11 cellular contexts compared by ENCODE assay signal in genomic region chr16:86994651-86995171, GRCh38.
DNase-seq lines count a peak whose midpoint lies in the region; ATAC-seq and TF ChIP-seq lines count a peak whose summit lies in the region.
"Had no signal": no experiment of that assay in that cellular context is flagged by ENCODE, and none has a peak within 500 bp of the region (broad histone marks: within the 10 kb centered on the region; RNA-seq: fewer than 3 reads in every experiment).

No MANE protein-coding gene starts in this region.

- CTCF ChIA-PET in PC-3 (lab: Charles Lee): no interaction called here

- intact Hi-C loops in PC-3 (cut with micrococcal nuclease): no loop called here

- DNase-seq in ELF-1 (ENCODE audit: low read depth, low spot score) (peak; percentile 53), PC-3 (peak; percentile 58), fibroblast of lung (ENCODE audit: low read depth in 2 of 2) (peak; percentile 86 to 99), osteocyte (ENCODE audit: extremely low spot score, unreplicated experiment) (no peak), NCI-H748 (lab: John Stamatoyannopoulos, UW; ENCODE audit: unreplicated experiment) (no peak)
- no peak for DNase-seq in stimulated activated naive B cell treated with anti-CD40 and anti-IgM and Interleukin-4, amounts not matched to agents 10 μg/mL and 1 μg/mL and 100 μg/mL, for 72 hours
- DNase-seq in stimulated activated CD4-positive, alpha-beta T cell treated with anti-CD3 and anti-CD28 coated beads, Interleukin-15, amount 100 ng/mL, for 24 hours: no peak
- DNase-seq: natural killer cell, NCI-H1694 had no signal

- no peaks in the 10 kb centered on the region for H3K9me2 ChIP-seq in PC-3 (replicated peaks; ENCODE audit: low read length)

- H3K27me3 ChIP-seq in PC-3 (ENCODE audit: low read length): 0 out of 2 replicates have a peak, but pooled peaks cover 9% of the 10 kb centered on the region
- H3K27me3 ChIP-seq in fibroblast of lung (ENCODE audit: control insufficient read depth, insufficient read depth, low read length): no peaks in the 10 kb centered on the region

- H3K36me3 ChIP-seq in PC-3 (ENCODE audit: low read depth, low read length) (no peaks in the 10 kb centered on the region), fibroblast of lung (ENCODE audit: control insufficient read depth, insufficient read depth, low read length) (no peaks in the 10 kb centered on the region)

- H3K4me1 Mint-ChIP-seq in osteocyte (ENCODE audit: unreplicated experiment): peaks cover 15% of the 10 kb centered on the region
- peaks cover 0 to 4% of the 10 kb centered on the region in 2 donors for H3K4me1 Mint-ChIP-seq in stimulated activated naive B cell treated with anti-CD40 and anti-IgM and Interleukin-4, amounts not matched to agents 10 μg/mL and 1 μg/mL and 100 μg/mL, for 72 hours

- no peaks in the 10 kb centered on the region for H3K9me3 ChIP-seq in PC-3 (ENCODE audit: low read length)
- no peaks in the 10 kb centered on the region for H3K9me3 ChIP-seq in fibroblast of lung (ENCODE audit: control insufficient read depth, insufficient read depth, low read depth, low read length)

- H3K9ac ChIP-seq in PC-3 (ENCODE audit: low read length) (no peak overlapping the region), fibroblast of lung (ENCODE audit: insufficient read depth, low read length) (no peak overlapping the region)

- no peaks in the 10 kb centered on the region for H3K9me3 Mint-ChIP-seq in osteocyte (ENCODE audit: unreplicated experiment)
- peaks cover 4 to 8% of the 10 kb centered on the region in 2 donors for H3K9me3 Mint-ChIP-seq in stimulated activated naive B cell treated with anti-CD40 and anti-IgM and Interleukin-4, amounts not matched to agents 10 μg/mL and 1 μg/mL and 100 μg/mL, for 72 hours

- BruUV-seq in PC-3 (replicated peaks; lab: Mats Ljungman, UMichigan): no TSS peak

- H3K4me1 ChIP-seq in PC-3 (ENCODE audit: insufficient read depth, low read length): peaks cover 26% of the 10 kb centered on the region
- H3K4me1 ChIP-seq in fibroblast of lung (ENCODE audit: control insufficient read depth, extremely low read depth, insufficient read depth, low read length): peaks cover 20% of the 10 kb centered on the region

- H2AFZ ChIP-seq in PC-3 (ENCODE audit: low read length): peak overlapping the region; percentile 43; the same call in 1 of the 2 replicates
- H2AFZ ChIP-seq in fibroblast of lung (ENCODE audit: low read length): peak overlapping the region; percentile 74

- TF ChIP-seq CTCF in PC-3 (conservative IDR thresholded peaks at IDR 0.05; ENCODE audit: low read depth, low read length) (no peak), fibroblast of lung (conservative IDR thresholded peaks at IDR 0.05 in 1 of 2, IDR thresholded peaks at IDR 0.05 in 1 of 2; ENCODE audit: low read depth in 1 of 2, low read length in 2 of 2) (no peak), osteocyte (IDR thresholded peaks at IDR 0.05) (no peak)

- no peaks in the 10 kb centered on the region for H3K27me3 Mint-ChIP-seq in osteocyte (ENCODE audit: unreplicated experiment)
- H3K27me3 Mint-ChIP-seq in stimulated activated naive B cell treated with anti-CD40 and anti-IgM and Interleukin-4, amounts not matched to agents 10 μg/mL and 1 μg/mL and 100 μg/mL, for 72 hours: peaks cover 31 to 41% of the 10 kb centered on the region in 2 donors

- H3K36me3 Mint-ChIP-seq in osteocyte (ENCODE audit: unreplicated experiment): no peaks in the 10 kb centered on the region
- no peaks in the 10 kb centered on the region for H3K36me3 Mint-ChIP-seq in stimulated activated naive B cell treated with anti-CD40 and anti-IgM and Interleukin-4, amounts not matched to agents 10 μg/mL and 1 μg/mL and 100 μg/mL, for 72 hours
- H3K36me3 Mint-ChIP-seq: natural killer cell had no signal

- H3K4me2 ChIP-seq in PC-3 (ENCODE audit: low read length) (peak overlapping the region; percentile 50), fibroblast of lung (ENCODE audit: extremely low read depth, insufficient read depth, low read length) (peak overlapping the region; percentile 67)

- H3K4me3 ChIP-seq in PC-3 (ENCODE audit: low read length) (no peak overlapping the region), fibroblast of lung (replicated peaks in 1 of 4; ENCODE audit: control extremely low read depth in 1 of 4, insufficient read depth in 1 of 4, low read depth in 3 of 4, low read length in 4 of 4) (peak overlapping the region; percentile 10 to 27 (median 17))

- peak overlapping the region; percentile 68 for H3K27ac Mint-ChIP-seq in osteocyte (ENCODE audit: unreplicated experiment)
- H3K27ac Mint-ChIP-seq in stimulated activated naive B cell treated with anti-CD40 and anti-IgM and Interleukin-4, amounts not matched to agents 10 μg/mL and 1 μg/mL and 100 μg/mL, for 72 hours: no peak overlapping the region
- H3K27ac Mint-ChIP-seq: natural killer cell had no signal

- H3K27ac ChIP-seq in PC-3 (ENCODE audit: low read length) (no peak overlapping the region), fibroblast of lung (ENCODE audit: insufficient read depth, low read length) (peak overlapping the region; percentile 49)
- H3K27ac ChIP-seq: epithelial cell of prostate had no signal

- H3K79me2 ChIP-seq in PC-3 (ENCODE audit: low read length): no peaks in the 10 kb centered on the region
- no peaks in the 10 kb centered on the region for H3K79me2 ChIP-seq in fibroblast of lung (ENCODE audit: control insufficient read depth, insufficient read depth, low read length)

- no peaks in the 10 kb centered on the region for H3F3A ChIP-seq in PC-3 (ENCODE audit: low read length, unreplicated experiment)

- H3K4me3 Mint-ChIP-seq in osteocyte (ENCODE audit: unreplicated experiment): peak overlapping the region; percentile 37
- H3K4me3 Mint-ChIP-seq in stimulated activated naive B cell treated with anti-CD40 and anti-IgM and Interleukin-4, amounts not matched to agents 10 μg/mL and 1 μg/mL and 100 μg/mL, for 72 hours: no peak overlapping the region
- H3K4me3 Mint-ChIP-seq: natural killer cell had no signal

- ATAC-seq in PC-3: peak; percentile 61
- no peak for ATAC-seq in stimulated activated naive B cell treated with anti-CD40 and anti-IgM and Interleukin-4, amounts not matched to agents 10 μg/mL and 1 μg/mL and 100 μg/mL, for 72 hours (replicated peaks)
- ATAC-seq in GM19324 (IDR thresholded peaks at IDR 0.05; ENCODE audit: low FRiP score, unreplicated experiment): no peak
- ATAC-seq: natural killer cell had no signal

- POLR2A ChIA-PET in PC-3 (lab: Charles Lee; ENCODE audit: unreplicated experiment): no interaction called here

- H4K20me1 ChIP-seq in PC-3 (ENCODE audit: low read length) (no peaks in the 10 kb centered on the region), fibroblast of lung (ENCODE audit: control insufficient read depth, extremely low read depth, insufficient read depth, low read length) (no peaks in the 10 kb centered on the region)

Comparison
In these comparisons a context has a peak if more than half of its experiments do, and no peak if none do; other contexts are left out.
1. DNase-seq: peak in ELF-1 (single experiment), PC-3 (single experiment) and fibroblast of lung (2 of 2); none in osteocyte (single experiment), stimulated activated naive B cell treated with anti-CD40 and anti-IgM and Interleukin-4, amounts not matched to agents 10 μg/mL and 1 μg/mL and 100 μg/mL, for 72 hours (single experiment), stimulated activated CD4-positive, alpha-beta T cell treated with anti-CD3 and anti-CD28 coated beads, Interleukin-15, amount 100 ng/mL, for 24 hours (single experiment) and NCI-H748 (single experiment).